28 cellular contexts compared by ENCODE assay signal in genomic region chr5:37905230-37905629, GRCh38.
"Had no signal": no experiment of that assay in that cellular context is flagged by ENCODE, and none has a peak within 500 bp of the region (broad histone marks: within the 10 kb centered on the region; RNA-seq: fewer than 3 reads in every experiment).

No MANE protein-coding gene starts in this region.

- H3K4me3 ChIP-seq: left lung, lower lobe of right lung, pancreas, prostate gland, sigmoid colon, spleen, suprapubic skin, thoracic aorta, tibial artery, upper lobe of right lung had no signal

- H3K36me3 ChIP-seq: left lung, lower lobe of right lung, pancreas, prostate gland, sigmoid colon, spleen, suprapubic skin, thoracic aorta, tibial artery, upper lobe of right lung had no signal

- H3K9me3 ChIP-seq: left lung, lower lobe of right lung, pancreas, prostate gland, sigmoid colon, suprapubic skin, thoracic aorta, tibial artery, upper lobe of right lung had no signal

- ATAC-seq: left colon; left lung; lower lobe of right lung; naive thymus-derived CD8-positive, alpha-beta T cell; pancreas; right cardiac atrium; stimulated activated effector memory CD8-positive, alpha-beta T cell treated with anti-CD3 and anti-CD28 coated beads, Interleukin-12 subunit alpha, Interleukin-12 subunit beta, amount 100 ng/mL, for 72 hours; upper lobe of right lung had no signal

- H3K4me1 ChIP-seq: left lung, lower lobe of right lung, pancreas, prostate gland, spleen, suprapubic skin, tibial artery, upper lobe of right lung had no signal

- DNase-seq: hypothalamus; immature natural killer cell; kidney; left colon; left lung; lower lobe of right lung; mammary epithelial cell; mesenchymal stem cell; naive thymus-derived CD8-positive, alpha-beta T cell; nucleus accumbens; pancreas; posterior cingulate gyrus; retina; right cardiac atrium; sigmoid colon; small intestine; spleen; stimulated activated CD4-positive, alpha-beta T cell treated with anti-CD3 and anti-CD28 coated beads, Interleukin-4, amount 100 ng/mL, for 24 hours; stimulated activated naive CD4-positive, alpha-beta T cell; tibial artery; trophoblast cell; upper lobe of right lung had no signal

- H3K27me3 ChIP-seq: pancreas, sigmoid colon, tibial artery, upper lobe of right lung had no signal

- H3K27ac ChIP-seq: left lung, lower lobe of right lung, pancreas, prostate gland, sigmoid colon, spleen, suprapubic skin, thoracic aorta, tibial artery, upper lobe of right lung had no signal

- FAIRE-seq: islet of Langerhans, kidney, pancreas, small intestine, urothelium cell line had no signal
